ENCODE assay signal across 15 cellular contexts in the genomic region with DNA sequence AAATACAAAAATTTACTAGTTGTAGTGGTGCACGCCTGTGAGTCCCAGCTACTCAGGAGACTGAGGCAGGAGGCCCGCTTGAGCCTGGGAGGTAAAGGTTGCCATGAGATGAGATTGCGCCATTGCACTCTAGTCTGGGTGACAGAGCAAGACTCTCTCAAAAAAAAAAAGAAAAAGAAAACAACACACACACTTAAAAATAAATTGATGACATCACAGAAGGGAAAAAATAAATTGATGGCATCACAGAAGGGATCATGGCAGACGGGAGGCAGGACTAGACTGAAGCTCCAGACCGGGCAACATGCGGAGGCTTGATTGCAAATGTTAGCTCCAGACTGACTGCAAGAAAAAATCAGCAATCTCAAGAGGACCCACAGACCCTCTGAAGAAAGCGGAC. TPM values are rescaled to one million over a fixed set of nuclear protein-coding genes. Genes with fewer than 3 reads are reported as not detected.
A peak's percentile ranks its signal among the peaks of the same experiment; 100 is the strongest.
DNase-seq lines count a peak whose midpoint lies in the region; ATAC-seq and TF ChIP-seq lines count a peak whose summit lies in the region.
"Had no signal": no experiment of that assay in that cellular context is flagged by ENCODE, and none has a peak within 500 bp of the region (broad histone marks: within the 10 kb centered on the region; RNA-seq: fewer than 3 reads in every experiment).

No MANE protein-coding gene starts in this region.

- no peaks in the 10 kb centered on the region for H3K9me3 ChIP-seq in HEK293 (ENCODE audit: control insufficient read depth, insufficient read depth, low read depth, low read length)
- peaks cover 27% of the 10 kb centered on the region for H3K9me3 ChIP-seq in endodermal cell (ENCODE audit: control insufficient read depth, low read length)

- no peak overlapping the region for H3K4me3 Mint-ChIP-seq in activated T-cell treated with anti-CD3 and anti-CD28 coated beads, Interleukin-2, amount 50 U/mL, for 72 hours
- no peak overlapping the region for H3K4me3 Mint-ChIP-seq in GM23338
- no peak overlapping the region for H3K4me3 Mint-ChIP-seq in endodermal cell
- H3K4me3 Mint-ChIP-seq: B cell; CD8-positive, alpha-beta T cell had no signal

- H3K4me1 ChIP-seq in GM23338 (ENCODE audit: insufficient read depth) (no peaks in the 10 kb centered on the region), HEK293 (ENCODE audit: control insufficient read depth, insufficient read depth, low read length) (no peaks in the 10 kb centered on the region), endodermal cell (ENCODE audit: control insufficient read depth, insufficient read depth, low read length) (no peaks in the 10 kb centered on the region)
- H3K4me1 ChIP-seq: BLaER1 treated with 17β-estradiol and CSF1 and Interleukin-3, amounts not matched to agents 10 nM and 100 nM had no signal

- H4K20me1 ChIP-seq in GM23338 (replicated peaks; ENCODE audit: insufficient read depth) = no peaks in the 10 kb centered on the region
- H4K20me1 ChIP-seq: BLaER1 treated with 17β-estradiol and CSF1 and Interleukin-3, amounts not matched to agents 10 nM and 100 nM had no signal

- H3K27me3 Mint-ChIP-seq in activated T-cell treated with anti-CD3 and anti-CD28 coated beads, Interleukin-2, amount 50 U/mL, for 72 hours (ENCODE audit: low read depth) = no peaks in the 10 kb centered on the region
- no peaks in the 10 kb centered on the region for H3K27me3 Mint-ChIP-seq in GM23338 (ENCODE audit: insufficient read depth, low read depth, poor library complexity)
- H3K27me3 Mint-ChIP-seq in endodermal cell (ENCODE audit: insufficient read depth) = no peaks in the 10 kb centered on the region
- H3K27me3 Mint-ChIP-seq: B cell had no signal

- H3K9ac ChIP-seq in endodermal cell (ENCODE audit: extremely low read depth, low read length, poor library complexity, severe bottlenecking) = no peak overlapping the region
- H3K9ac ChIP-seq: BLaER1 treated with 17β-estradiol and CSF1 and Interleukin-3, amounts not matched to agents 10 nM and 100 nM had no signal

- no peaks in the 10 kb centered on the region for H3K9me2 ChIP-seq in GM23338 (ENCODE audit: insufficient read depth)

- H3K36me3 Mint-ChIP-seq in activated T-cell treated with anti-CD3 and anti-CD28 coated beads, Interleukin-2, amount 50 U/mL, for 72 hours (ENCODE audit: insufficient read depth in 2 of 2) = peaks cover 15 to 47% of the 10 kb centered on the region in 2 donors
- peaks cover 61% of the 10 kb centered on the region for H3K36me3 Mint-ChIP-seq in GM23338 (ENCODE audit: low read depth)
- H3K36me3 Mint-ChIP-seq in endodermal cell (ENCODE audit: low read depth) = peaks cover 78% of the 10 kb centered on the region

- DNase-seq in activated T-cell treated with anti-CD3 and anti-CD28 coated beads, Interleukin-2, amount 50 U/mL, for 72 hours = no peak
- no peak for DNase-seq in activated T-cell treated with anti-CD3 and anti-CD28 coated beads, Interleukin-2, amount 50 U/mL, for 1 hour
- no peak for DNase-seq in GM23338 (ENCODE audit: low spot score)
- no peak for DNase-seq in endodermal cell
- DNase-seq in retina = no peak
- DNase-seq: Calu3; CD8-positive, alpha-beta T cell; DMS79 treated with DMSO at 0.1 percent for 48 hours; GF-D8; GOT3; H7 had no signal

- H3K4me1 Mint-ChIP-seq in activated T-cell treated with anti-CD3 and anti-CD28 coated beads, Interleukin-2, amount 50 U/mL, for 72 hours (ENCODE audit: low read depth) = no peaks in the 10 kb centered on the region
- H3K4me1 Mint-ChIP-seq in GM23338 = no peaks in the 10 kb centered on the region; the same call in 2 of the 3 replicates
- H3K4me1 Mint-ChIP-seq in endodermal cell = no peaks in the 10 kb centered on the region
- H3K4me1 Mint-ChIP-seq: B cell had no signal

- no peaks in the 10 kb centered on the region for H3K27me3 ChIP-seq in GM23338 (ENCODE audit: insufficient read depth)
- no peaks in the 10 kb centered on the region for H3K27me3 ChIP-seq in endodermal cell (ENCODE audit: control insufficient read depth, insufficient read depth, low read length, poor library complexity, severe bottlenecking)
- H3K27me3 ChIP-seq: BLaER1 treated with 17β-estradiol and CSF1 and Interleukin-3, amounts not matched to agents 10 nM and 100 nM had no signal

- peak overlapping the region; percentile 59 for H3K27ac Mint-ChIP-seq in activated T-cell treated with anti-CD3 and anti-CD28 coated beads, Interleukin-2, amount 50 U/mL, for 72 hours
- H3K27ac Mint-ChIP-seq in GM23338 = peak overlapping the region; percentile 92; the same call in 1 of the 2 replicates
- peak overlapping the region; percentile 71 for H3K27ac Mint-ChIP-seq in endodermal cell
- H3K27ac Mint-ChIP-seq: B cell; CD8-positive, alpha-beta T cell had no signal

- no peak for ATAC-seq in activated T-cell treated with anti-CD3 and anti-CD28 coated beads, Interleukin-2, amount 50 U/mL, for 72 hours (replicated peaks in 1 of 2)
- no peak for ATAC-seq in GM23338
- no peak for ATAC-seq in GM19467 (IDR thresholded peaks at IDR 0.05; ENCODE audit: unreplicated experiment)
- ATAC-seq: CD8-positive, alpha-beta T cell had no signal

- H3F3A ChIP-seq in GM23338 (replicated peaks; ENCODE audit: low read depth) = no peaks in the 10 kb centered on the region

- H3K4me2 ChIP-seq in GM23338 = no peak overlapping the region
- H3K4me2 ChIP-seq: BLaER1 treated with 17β-estradiol and CSF1 and Interleukin-3, amounts not matched to agents 10 nM and 100 nM had no signal

- no peak overlapping the region for H3K27ac ChIP-seq in GM23338 (ENCODE audit: low read depth)
- H3K27ac ChIP-seq in HEK293 (ENCODE audit: extremely low read depth, low read depth, low read length) = no peak overlapping the region
- H3K27ac ChIP-seq in endodermal cell (ENCODE audit: low read depth, low read length) = no peak overlapping the region
- H3K27ac ChIP-seq: BLaER1 treated with 17β-estradiol and CSF1 and Interleukin-3, amounts not matched to agents 10 nM and 100 nM had no signal

- H3K4me3 ChIP-seq in GM23338 (no peak overlapping the region), HEK293 (ENCODE audit: low read depth, low read length) (no peak overlapping the region), endodermal cell (ENCODE audit: low read length) (no peak overlapping the region)
- H3K4me3 ChIP-seq: BLaER1 treated with 17β-estradiol and CSF1 and Interleukin-3, amounts not matched to agents 10 nM and 100 nM had no signal

- no peaks in the 10 kb centered on the region for H3K79me2 ChIP-seq in GM23338 (replicated peaks; ENCODE audit: insufficient read depth)

- POLR2A ChIA-PET in HEK293 (lab: Yijun Ruan, JAX) = no interaction called here

- CTCF ChIA-PET in HEK293 (lab: Yijun Ruan, JAX) = interaction anchor here (0.7 kb wide), 1 partner anchor 463 kb away, joined by 3 read pairs; no protein-coding TSS in a partner anchor

- WGBS in endodermal cell (ENCODE audit: insufficient coverage in 1 of 2, insufficient read length in 1 of 2), 2 experiments = 93 to 100% methylated on average over 4 to 6 of the region's 7 CpGs

- H2AFZ ChIP-seq in GM23338 = no peak overlapping the region

- TF ChIP-seq CTCF in GM23338 (conservative IDR thresholded peaks at IDR 0.05; ENCODE audit: low read depth in 2 of 2) (no peak), HEK293 (tag by site-specific recombination; IDR thresholded peaks at IDR 0.05) (no peak), endodermal cell (conservative IDR thresholded peaks at IDR 0.05) (no peak)

- H3K9me3 Mint-ChIP-seq in activated T-cell treated with anti-CD3 and anti-CD28 coated beads, Interleukin-2, amount 50 U/mL, for 72 hours = peaks cover 1 to 11% of the 10 kb centered on the region in 2 donors
- H3K9me3 Mint-ChIP-seq in GM23338 = peaks cover 16% of the 10 kb centered on the region
- peaks cover 36% of the 10 kb centered on the region for H3K9me3 Mint-ChIP-seq in endodermal cell

- H3K36me3 ChIP-seq in GM23338 (ENCODE audit: insufficient read depth) = peaks cover 14% of the 10 kb centered on the region
- H3K36me3 ChIP-seq in HEK293 (ENCODE audit: control insufficient read depth in 2 of 2, insufficient read depth in 1 of 2, low read length in 2 of 2) = peaks cover 23 to 59% of the 10 kb centered on the region in 2 experiments
- H3K36me3 ChIP-seq in endodermal cell (ENCODE audit: control insufficient read depth, insufficient read depth, low read length) = peaks cover 49% of the 10 kb centered on the region

TF ChIP-seq in GM23338, 12 proteins besides CTCF, POLR2A, EP300 and RAD21 (continues in another document):
- no peak for TF ChIP-seq EZH2 (IDR thresholded peaks at IDR 0.05; ENCODE audit: low read depth, unreplicated experiment)
- TF ChIP-seq CREB1 (CRISPR knock-in tag; IDR thresholded peaks at IDR 0.05; ENCODE audit: low read depth) = no peak
- no peak for TF ChIP-seq NANOG (IDR thresholded peaks at IDR 0.05; ENCODE audit: borderline replicate concordance)

TF ChIP-seq in HEK293, 187 proteins besides CTCF, POLR2A, EP300 and RAD21 (continues in another document):
- peak; percentile 58 for TF ChIP-seq ATF2 (tag by site-specific recombination; IDR thresholded peaks at IDR 0.05; ENCODE audit: low read depth)

RNA-seq across cellular contexts. Expression of gene KLHL20, which starts 43.3 kb away (rescaled TPM):
- total RNA-seq in activated T-cell treated with anti-CD3 and anti-CD28 coated beads, Interleukin-2, amount 50 U/mL, for 72 hours = 10 to 100 TPM; 19.7 to 22.1 TPM
- 7.9 and 14.5 TPM in 2 replicates for total RNA-seq in GM23338 (2014; rRNA removed; shearing (Covaris generic))
- polyA plus RNA-seq in GM23338 (2016; fragmentation: Nextera tagmentation; extraction: Ambion mirVana) = 11.8 and 12.3 TPM in 2 replicates
- total RNA-seq in endodermal cell = 10 to 100 TPM; 15.6 to 17.3 TPM
- polyA plus RNA-seq in endodermal cell (2013, experiment 1 of 2) = 16.9 TPM
- polyA plus RNA-seq in endodermal cell (2013, experiment 2 of 2) = 14.7 TPM
